Comparison of ENCODE assay signal across 16 cellular contexts in genomic region chr3:4306860-4307259, GRCh38. TPM values are rescaled to one million over a fixed set of nuclear protein-coding genes. Genes with fewer than 3 reads are reported as not detected.
DNase-seq lines count a peak whose midpoint lies in the region; ATAC-seq, FAIRE-seq and TF ChIP-seq lines count a peak whose summit lies in the region.
"Had no signal": no experiment of that assay in that cellular context is flagged by ENCODE, and none has a peak within 500 bp of the region (broad histone marks: within the 10 kb centered on the region; RNA-seq: fewer than 3 reads in every experiment).

No MANE protein-coding gene starts in this region.

- H3K27ac ChIP-seq in angular gyrus (ENCODE audit: low read depth, low read length) (peak overlapping the region; percentile 34), tibial nerve (peak overlapping the region in 3 of 4 donors; percentile 55 to 99 (median 81))
- H3K27ac ChIP-seq: BLaER1 treated with 17β-estradiol and CSF1 and Interleukin-3, amounts not matched to agents 10 nM and 100 nM had no signal

- no peak for FAIRE-seq in H54 (lab: Jason Lieb, UNC)

- H3K4me3 ChIP-seq in tibial nerve: no peak overlapping the region
- H3K4me3 ChIP-seq: BLaER1 treated with 17β-estradiol and CSF1 and Interleukin-3, amounts not matched to agents 10 nM and 100 nM had no signal

- H3K27me3 Mint-ChIP-seq in stimulated activated memory B cell treated with anti-CD40 and anti-IgM and Interleukin-4, amounts not matched to agents 10 μg/mL and 1 μg/mL and 100 μg/mL, for 72 hours: no peaks in the 10 kb centered on the region
- H3K27me3 Mint-ChIP-seq: activated naive CD8-positive, alpha-beta T cell; effector memory CD8-positive, alpha-beta T cell had no signal

- peaks cover 0 to 6% (median 0%) of the 10 kb centered on the region in 3 donors for H3K36me3 ChIP-seq in tibial nerve

- peaks cover 18% of the 10 kb centered on the region for H3K4me1 Mint-ChIP-seq in stimulated activated memory B cell treated with anti-CD40 and anti-IgM and Interleukin-4, amounts not matched to agents 10 μg/mL and 1 μg/mL and 100 μg/mL, for 72 hours

- no peak overlapping the region for H3K27ac Mint-ChIP-seq in stimulated activated memory B cell treated with anti-CD40 and anti-IgM and Interleukin-4, amounts not matched to agents 10 μg/mL and 1 μg/mL and 100 μg/mL, for 72 hours
- H3K27ac Mint-ChIP-seq: activated naive CD8-positive, alpha-beta T cell; effector memory CD8-positive, alpha-beta T cell; IgD-negative memory B cell had no signal

- H3K9me3 ChIP-seq in tibial nerve: no peaks in the 10 kb centered on the region

- peaks cover 0 to 43% (median 21%) of the 10 kb centered on the region in 4 donors for H3K4me1 ChIP-seq in tibial nerve

- TF ChIP-seq POLR2A in tibial nerve (IDR thresholded peaks at IDR 0.05) (no peak), H54 (IDR thresholded peaks at IDR 0.05; ENCODE audit: low read depth, low read length) (no peak)

- no peaks in the 10 kb centered on the region for H3K9me3 Mint-ChIP-seq in stimulated activated memory B cell treated with anti-CD40 and anti-IgM and Interleukin-4, amounts not matched to agents 10 μg/mL and 1 μg/mL and 100 μg/mL, for 72 hours
- H3K9me3 Mint-ChIP-seq: effector memory CD8-positive, alpha-beta T cell had no signal

- TF ChIP-seq CTCF in tibial nerve (IDR thresholded peaks at IDR 0.05): no peak

- no peaks in the 10 kb centered on the region for H3K27me3 ChIP-seq in tibial nerve
- H3K27me3 ChIP-seq: BLaER1 treated with 17β-estradiol and CSF1 and Interleukin-3, amounts not matched to agents 10 nM and 100 nM had no signal

- H3K4me3 Mint-ChIP-seq in stimulated activated memory B cell treated with anti-CD40 and anti-IgM and Interleukin-4, amounts not matched to agents 10 μg/mL and 1 μg/mL and 100 μg/mL, for 72 hours: no peak overlapping the region
- H3K4me3 Mint-ChIP-seq: activated naive CD8-positive, alpha-beta T cell; effector memory CD8-positive, alpha-beta T cell; IgD-negative memory B cell had no signal

- peak; percentile 70 for DNase-seq in fibroblast of the conjunctiva (ENCODE audit: low read depth)
- peak; percentile 24 for DNase-seq in myocyte (ENCODE audit: low read depth)
- DNase-seq in tibial nerve (ENCODE audit: low spot score in 2 of 2): no peak
- no peak for DNase-seq in NOMO-1 treated with dmso at 0.1 percent for 144 hours (lab: John Stamatoyannopoulos, UW; ENCODE audit: unreplicated experiment)
- no peak for DNase-seq in H54 (ENCODE audit: insufficient read length, low spot score)
- DNase-seq: effector memory CD8-positive, alpha-beta T cell; EL; NCI-H146; NK-92 treated with Interleukin-12 subunit alpha and Interleukin-12 subunit beta, amount 100 ng/mL, for 24 hours; stimulated activated CD4-positive, alpha-beta T cell treated with anti-CD3 and anti-CD28 coated beads, Interleukin-12 subunit alpha, Interleukin-12 subunit beta, amount 100 ng/mL, for 4 hours had no signal

- ATAC-seq in stimulated activated memory B cell treated with anti-CD40 and anti-IgM and Interleukin-4, amounts not matched to agents 10 μg/mL and 1 μg/mL and 100 μg/mL, for 72 hours: no peak
- no peak for ATAC-seq in GM21576 (IDR thresholded peaks at IDR 0.05; ENCODE audit: unreplicated experiment)
- ATAC-seq: effector memory CD8-positive, alpha-beta T cell had no signal

- WGBS in tibial nerve, 2 donors: 65 to 72% methylated on average over 2 of the region's 2 CpGs

- peaks cover 7% of the 10 kb centered on the region for H3K36me3 Mint-ChIP-seq in stimulated activated memory B cell treated with anti-CD40 and anti-IgM and Interleukin-4, amounts not matched to agents 10 μg/mL and 1 μg/mL and 100 μg/mL, for 72 hours

- peak in 1 of 2 donors; percentile 53 for TF ChIP-seq EP300 in tibial nerve (IDR thresholded peaks at IDR 0.05)

RNA-seq across cellular contexts. Expression of gene SETMAR, which starts 3.7 kb away (rescaled TPM):
- total RNA-seq in myocyte: 15.2 and 15.4 TPM in 2 replicates
- 10.4 TPM for polyA plus RNA-seq in myocyte (2012)
- 10 to 100 TPM; 14.6 to 35.4 (median 22.2) TPM for total RNA-seq in tibial nerve

Comparison
In these comparisons a context has a peak if more than half of its experiments do, and no peak if none do; other contexts are left out.
1. DNase-seq: peak in fibroblast of the conjunctiva (single experiment) and myocyte (single experiment); none in tibial nerve (0 of 2), NOMO-1 treated with dmso at 0.1 percent for 144 hours (single experiment) and H54 (single experiment).